ENCODE assay signal across 8 cellular contexts in the genomic region with DNA sequence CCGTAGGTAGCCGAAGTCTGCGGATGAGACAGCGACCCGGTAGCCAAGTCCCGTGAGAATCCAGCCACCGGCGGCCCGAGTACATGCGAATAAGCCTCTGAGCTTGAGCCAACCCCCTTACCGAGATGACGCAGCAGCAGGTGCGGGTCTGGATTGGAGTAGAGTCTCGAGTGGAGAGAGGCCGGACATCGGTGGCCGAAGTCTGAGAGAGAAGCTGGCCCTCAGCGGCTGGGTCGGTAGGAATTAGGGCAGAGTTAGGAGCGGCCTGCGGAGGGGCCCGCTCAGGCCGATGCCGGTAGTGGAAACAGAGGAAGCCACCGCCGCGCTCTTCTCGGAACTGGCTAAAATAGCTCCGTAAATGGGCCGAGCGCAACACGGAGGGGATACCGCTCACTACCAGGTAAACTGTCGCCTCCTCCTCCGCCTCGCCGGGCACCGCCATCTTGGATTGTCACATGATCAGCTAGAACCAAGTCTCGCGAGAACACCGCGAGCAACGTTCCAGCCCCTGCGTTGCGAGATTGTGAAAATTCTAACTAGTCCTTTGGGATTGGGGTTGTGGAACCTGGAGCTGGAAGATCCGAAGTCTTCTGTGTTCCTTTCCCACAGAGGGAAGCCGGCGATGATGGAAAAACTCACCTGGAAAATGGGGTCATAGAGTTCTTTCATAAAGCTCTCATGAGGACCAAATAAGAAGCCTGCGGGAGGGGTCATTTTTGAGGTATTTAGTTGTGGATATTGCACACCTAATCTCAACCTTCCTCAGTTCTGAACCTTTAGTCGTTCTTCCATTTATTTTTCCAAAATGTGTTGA. TPM values are rescaled to one million over a fixed set of nuclear protein-coding genes. Genes with fewer than 3 reads are reported as not detected.
DNase-seq lines count a peak whose midpoint lies in the region; ATAC-seq lines count a peak whose summit lies in the region.

A gene with protein sequence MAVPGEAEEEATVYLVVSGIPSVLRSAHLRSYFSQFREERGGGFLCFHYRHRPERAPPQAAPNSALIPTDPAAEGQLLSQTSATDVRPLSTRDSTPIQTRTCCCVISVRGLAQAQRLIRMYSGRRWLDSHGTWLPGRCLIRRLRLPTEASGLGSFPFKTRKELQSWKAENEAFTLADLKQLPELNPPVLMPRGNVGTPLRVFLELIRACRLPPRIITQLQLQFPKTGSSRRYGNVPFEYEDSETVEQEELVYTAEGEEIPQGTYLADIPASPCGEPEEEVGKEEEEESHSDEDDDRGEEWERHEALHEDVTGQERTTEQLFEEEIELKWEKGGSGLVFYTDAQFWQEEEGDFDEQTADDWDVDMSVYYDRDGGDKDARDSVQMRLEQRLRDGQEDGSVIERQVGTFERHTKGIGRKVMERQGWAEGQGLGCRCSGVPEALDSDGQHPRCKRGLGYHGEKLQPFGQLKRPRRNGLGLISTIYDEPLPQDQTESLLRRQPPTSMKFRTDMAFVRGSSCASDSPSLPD (minus strand): TSS at position 467 of the 814 bp plus-strand sequence. CDS start 25 bp downstream, at position 442.

- H3K36me3 Mint-ChIP-seq in CD8-positive, alpha-beta memory T cell, result peaks cover 0 to 41% (median 3%) of the 10 kb centered on the region in 3 donors
- H3K36me3 Mint-ChIP-seq in activated T-helper 17 cell treated with anti-CD3 and anti-CD28 coated beads, Interleukin-2, amount 50 U/mL, for 72 hours (ENCODE audit: low read depth), result peaks cover 47% of the 10 kb centered on the region

- DNase-seq in CD8-positive, alpha-beta memory T cell, result peak; percentile 82 to 94 (median 85)
- peak; percentile 79 to 90 for DNase-seq in Kasumi-1 (lab: John Stamatoyannopoulos, UW)
- DNase-seq in RPMI7951 (ENCODE audit: low read depth), result peak; percentile 92
- peak; percentile 92 for DNase-seq in fibroblast of gingiva (ENCODE audit: low read depth)
- peak; percentile 96 for DNase-seq in myocyte (ENCODE audit: low read depth)
- DNase-seq in stimulated activated CD8-positive, alpha-beta memory T cell treated with anti-CD3 and anti-CD28 coated beads, Interleukin-7, amount 100 ng/mL, for 24 hours (ENCODE audit: low read depth), result peak; percentile 70

- peaks cover 20% of the 10 kb centered on the region for H3K4me1 ChIP-seq in CD8-positive, alpha-beta memory T cell (ENCODE audit: insufficient read depth, low read length)

- peak within 1 kb of the TSS; percentile 88 to 99 (median 93) for H3K4me3 Mint-ChIP-seq in CD8-positive, alpha-beta memory T cell
- peak within 1 kb of the TSS; percentile 88 for H3K4me3 Mint-ChIP-seq in activated T-helper 17 cell treated with anti-CD3 and anti-CD28 coated beads, Interleukin-2, amount 50 U/mL, for 72 hours

- H3K27ac Mint-ChIP-seq in CD8-positive, alpha-beta memory T cell, result peak within 1 kb of the TSS; percentile 92 to 100 (median 98)
- H3K27ac Mint-ChIP-seq in activated T-helper 17 cell treated with anti-CD3 and anti-CD28 coated beads, Interleukin-2, amount 50 U/mL, for 72 hours, result peak within 1 kb of the TSS; percentile 95

- H3K27me3 ChIP-seq in CD8-positive, alpha-beta memory T cell (ENCODE audit: insufficient read depth, low read length, poor library complexity, severe bottlenecking), result no peaks in the 10 kb centered on the region

- peaks cover 27 to 48% (median 37%) of the 10 kb centered on the region in 3 donors for H3K4me1 Mint-ChIP-seq in CD8-positive, alpha-beta memory T cell
- peaks cover 15% of the 10 kb centered on the region for H3K4me1 Mint-ChIP-seq in activated T-helper 17 cell treated with anti-CD3 and anti-CD28 coated beads, Interleukin-2, amount 50 U/mL, for 72 hours

- H3K9me3 Mint-ChIP-seq in CD8-positive, alpha-beta memory T cell, result no peaks in the 10 kb centered on the region
- H3K9me3 Mint-ChIP-seq in activated T-helper 17 cell treated with anti-CD3 and anti-CD28 coated beads, Interleukin-2, amount 50 U/mL, for 72 hours, result no peaks in the 10 kb centered on the region

- no peaks in the 10 kb centered on the region for H3K27me3 Mint-ChIP-seq in CD8-positive, alpha-beta memory T cell
- no peaks in the 10 kb centered on the region for H3K27me3 Mint-ChIP-seq in activated T-helper 17 cell treated with anti-CD3 and anti-CD28 coated beads, Interleukin-2, amount 50 U/mL, for 72 hours

- no peaks in the 10 kb centered on the region for H3K9me3 ChIP-seq in CD8-positive, alpha-beta memory T cell (ENCODE audit: low read length)

- peak within 1 kb of the TSS; percentile 87 for H3K27ac ChIP-seq in CD8-positive, alpha-beta memory T cell (ENCODE audit: low read depth, low read length)

- peak; percentile 69 for ATAC-seq in GM21526 (IDR thresholded peaks at IDR 0.05; ENCODE audit: low FRiP score, unreplicated experiment)
- ATAC-seq in activated T-helper 17 cell treated with anti-CD3 and anti-CD28 coated beads, Interleukin-2, amount 50 U/mL, for 72 hours (replicated peaks), result peak; percentile 94

- H3K4me3 ChIP-seq in CD8-positive, alpha-beta memory T cell (ENCODE audit: low read length), result peak within 1 kb of the TSS; percentile 92

- POLR2A ChIA-PET in CD8-positive, alpha-beta memory T cell (lab: Charles Lee), result interaction anchor here (0.7 to 2.3 kb wide), 9 partner anchors 10 to 428 kb away, joined by 3 to 39 read pairs (median 4); partner anchors contain the start of genes GPN2, HMGN2, NUDC and SLC9A1

- CTCF ChIA-PET in CD8-positive, alpha-beta memory T cell (lab: Charles Lee), result interaction anchor here (0.9 to 2.6 kb wide), 7 partner anchors 10 to 79 kb away, joined by 3 to 13 read pairs (median 3); partner anchors contain the start of genes GPN2 and NR0B2

- peaks cover 6% of the 10 kb centered on the region for H3K36me3 ChIP-seq in CD8-positive, alpha-beta memory T cell (ENCODE audit: insufficient read depth, low read length)

RNA-seq across cellular contexts. Expression of the gene that starts here (rescaled TPM):
- 10 to 100 TPM; 20.0 to 21.3 TPM for total RNA-seq in CD8-positive, alpha-beta memory T cell
- polyA plus RNA-seq in CD8-positive, alpha-beta memory T cell, result 15.2 TPM
- 4.7 and 5.7 TPM in 2 replicates for total RNA-seq in RPMI7951 (2014; rRNA removed; shearing (Covaris generic))
- total RNA-seq in activated T-helper 17 cell treated with anti-CD3 and anti-CD28 coated beads, Interleukin-2, amount 50 U/mL, for 72 hours, result 10 to 100 TPM in 1 of 2 donors, 1 to 10 TPM in 1; 9.4 to 13.4 TPM
- 6.3 and 6.5 TPM in 2 replicates for total RNA-seq in myocyte
- 11.9 TPM for polyA plus RNA-seq in myocyte (2012)

Comparison
In these comparisons a context has a peak if more than half of its experiments do, and no peak if none do; other contexts are left out.
1. Peak in every context shown above with its lines: DNase-seq, ATAC-seq, H3K4me3 ChIP-seq and H3K27ac ChIP-seq.